In genomic region chr16:23537390-23537789, GRCh38 we compare ENCODE assay signal across 23 cellular contexts. TPM values are rescaled to one million over a fixed set of nuclear protein-coding genes. Genes with fewer than 3 reads are reported as not detected.
DNase-seq lines count a peak whose midpoint lies in the region; ATAC-seq and TF ChIP-seq lines count a peak whose summit lies in the region.
"Had no signal": no experiment of that assay in that cellular context is flagged by ENCODE, and none has a peak within 500 bp of the region (broad histone marks: within the 10 kb centered on the region; RNA-seq: fewer than 3 reads in every experiment).

No MANE protein-coding gene starts in this region.

- no peaks in the 10 kb centered on the region for H3K27me3 ChIP-seq in spleen (replicated peaks in 1 of 7)
- H3K27me3 ChIP-seq in naive thymus-derived CD4-positive, alpha-beta T cell (ENCODE audit: control insufficient read depth in 2 of 2, insufficient read depth in 2 of 2, low read length in 2 of 2) = no peaks in the 10 kb centered on the region
- H3K27me3 ChIP-seq: BLaER1 treated with 17β-estradiol and CSF1 and Interleukin-3, amounts not matched to agents 10 nM and 100 nM had no signal

- 72 to 91% (median 80%) methylated on average over 3 of the region's 3 CpGs for WGBS in spleen, 5 donors

- no peak for DNase-seq in activated CD4-positive, alpha-beta T cell treated with anti-CD3 and anti-CD28 coated beads for 36 hours
- no peak for DNase-seq in activated CD4-positive, alpha-beta T cell treated with anti-CD3 and anti-CD28 coated beads for 48 hours
- no peak for DNase-seq in WTC11 (ENCODE audit: low spot score)
- DNase-seq in epithelial cell of prostate (ENCODE audit: low read depth, low spot score) = no peak
- peak; percentile 1 for DNase-seq in spleen
- DNase-seq in activated CD8-positive, alpha-beta memory T cell treated with anti-CD3 and anti-CD28 coated beads, Interleukin-2, amount 50 U/mL, for 48 hours = no peak
- DNase-seq in naive thymus-derived CD4-positive, alpha-beta T cell = no peak
- DNase-seq: ACHN; CD4-positive, alpha-beta memory T cell; DMS 273 treated with DMSO at 0.1 percent for 48 hours; DMS79 treated with DMSO at 0.1 percent for 48 hours; Kasumi-1; NCI-H1694; NCI-H2081 treated with DMSO at 0.1 percent for 48 hours; NCI-H2171 treated with DMSO at 0.1 percent for 48 hours; NCI-H446; NCI-H526; Right ventricle myocardium superior had no signal

- TF ChIP-seq CTCF in WTC11 (IDR thresholded peaks at IDR 0.05) (no peak), spleen (IDR thresholded peaks at IDR 0.05 in 8 of 11, conservative IDR thresholded peaks at IDR 0.05 in 3 of 11) (no peak)

- no peaks in the 10 kb centered on the region for H3K9me3 Mint-ChIP-seq in activated CD4-positive, alpha-beta T cell treated with anti-CD3 and anti-CD28 coated beads for 36 hours (ENCODE audit: low read depth)
- H3K9me3 Mint-ChIP-seq in WTC11 = no peaks in the 10 kb centered on the region
- no peaks in the 10 kb centered on the region for H3K9me3 Mint-ChIP-seq in naive thymus-derived CD4-positive, alpha-beta T cell
- H3K9me3 Mint-ChIP-seq: CD4-positive, alpha-beta memory T cell; IgD-negative memory B cell had no signal

- no peaks in the 10 kb centered on the region for H3K9me3 ChIP-seq in spleen
- no peaks in the 10 kb centered on the region for H3K9me3 ChIP-seq in naive thymus-derived CD4-positive, alpha-beta T cell (ENCODE audit: control insufficient read depth in 2 of 3, low read length in 3 of 3)
- H3K9me3 ChIP-seq: BLaER1 treated with 17β-estradiol and CSF1 and Interleukin-3, amounts not matched to agents 10 nM and 100 nM; Caco-2 had no signal

- H3K27me3 Mint-ChIP-seq in activated CD4-positive, alpha-beta T cell treated with anti-CD3 and anti-CD28 coated beads for 36 hours = no peaks in the 10 kb centered on the region
- no peaks in the 10 kb centered on the region for H3K27me3 Mint-ChIP-seq in WTC11 (ENCODE audit: low read depth)
- H3K27me3 Mint-ChIP-seq in naive thymus-derived CD4-positive, alpha-beta T cell = no peaks in the 10 kb centered on the region
- H3K27me3 Mint-ChIP-seq: CD4-positive, alpha-beta memory T cell; IgD-negative memory B cell had no signal

- no peak overlapping the region for H3K4me3 ChIP-seq in spleen
- no peak overlapping the region for H3K4me3 ChIP-seq in naive thymus-derived CD4-positive, alpha-beta T cell (ENCODE audit: low read length)
- H3K4me3 ChIP-seq: BLaER1 treated with 17β-estradiol and CSF1 and Interleukin-3, amounts not matched to agents 10 nM and 100 nM had no signal

- POLR2A ChIA-PET in activated CD4-positive, alpha-beta T cell treated with anti-CD3 and anti-CD28 coated beads for 36 hours (lab: Charles Lee) = no interaction called here
- POLR2A ChIA-PET in WTC11 (lab: Charles Lee) = no interaction called here
- POLR2A ChIA-PET in naive thymus-derived CD4-positive, alpha-beta T cell (lab: Charles Lee) = no interaction called here

- no peak overlapping the region for H3K4me3 Mint-ChIP-seq in activated CD4-positive, alpha-beta T cell treated with anti-CD3 and anti-CD28 coated beads for 36 hours
- H3K4me3 Mint-ChIP-seq in WTC11 = no peak overlapping the region
- no peak overlapping the region for H3K4me3 Mint-ChIP-seq in naive thymus-derived CD4-positive, alpha-beta T cell
- H3K4me3 Mint-ChIP-seq: CD4-positive, alpha-beta memory T cell; IgD-negative memory B cell had no signal

- no peaks in the 10 kb centered on the region for H3K4me1 ChIP-seq in spleen
- no peaks in the 10 kb centered on the region for H3K4me1 ChIP-seq in naive thymus-derived CD4-positive, alpha-beta T cell (ENCODE audit: control insufficient read depth in 2 of 2, insufficient read depth in 2 of 2, low read length in 2 of 2)
- H3K4me1 ChIP-seq: Caco-2 had no signal

- CTCF ChIA-PET in activated CD4-positive, alpha-beta T cell treated with anti-CD3 and anti-CD28 coated beads for 36 hours (lab: Charles Lee) = interaction anchor here (0.9 to 1.2 kb wide), 2 partner anchors 33 to 499 kb away, joined by 3 read pairs; no protein-coding TSS in a partner anchor
- CTCF ChIA-PET in WTC11 (lab: Charles Lee) = interaction anchor here (0.6 to 0.8 kb wide), 2 partner anchors 37 to 190 kb away, joined by 3 read pairs; no protein-coding TSS in a partner anchor
- CTCF ChIA-PET in naive thymus-derived CD4-positive, alpha-beta T cell (lab: Charles Lee) = no interaction called here

- peak overlapping the region; percentile 47 for H3K27ac Mint-ChIP-seq in activated CD4-positive, alpha-beta T cell treated with anti-CD3 and anti-CD28 coated beads for 36 hours
- H3K27ac Mint-ChIP-seq in WTC11 = no peak overlapping the region
- no peak overlapping the region for H3K27ac Mint-ChIP-seq in naive thymus-derived CD4-positive, alpha-beta T cell
- H3K27ac Mint-ChIP-seq: IgD-negative memory B cell had no signal

- H3K27ac ChIP-seq in epithelial cell of prostate (peak overlapping the region; percentile 82), spleen (no peak overlapping the region)
- no peak overlapping the region for H3K27ac ChIP-seq in naive thymus-derived CD4-positive, alpha-beta T cell (ENCODE audit: low read depth, low read length)
- H3K27ac ChIP-seq: 22Rv1 had no signal

- ATAC-seq in activated CD4-positive, alpha-beta T cell treated with anti-CD3 and anti-CD28 coated beads for 36 hours = no peak
- ATAC-seq in WTC11 (no peak), GM18868 (IDR thresholded peaks at IDR 0.05; ENCODE audit: unreplicated experiment) (no peak)
- no peak for ATAC-seq in naive thymus-derived CD4-positive, alpha-beta T cell

- intact Hi-C loops in activated CD4-positive, alpha-beta T cell treated with anti-CD3 and anti-CD28 coated beads for 36 hours (cut with DNase I, micrococcal nuclease) = no loop called here
- intact Hi-C loops in spleen (cut with DNase I; ENCODE audit: low total_unique reads) = no loop called here
- intact Hi-C loops in naive thymus-derived CD4-positive, alpha-beta T cell (cut with micrococcal nuclease) = no loop called here

- H3K36me3 Mint-ChIP-seq in activated CD4-positive, alpha-beta T cell treated with anti-CD3 and anti-CD28 coated beads for 36 hours (ENCODE audit: low read depth) = peaks cover 32% of the 10 kb centered on the region
- peaks cover 49% of the 10 kb centered on the region for H3K36me3 Mint-ChIP-seq in WTC11
- H3K36me3 Mint-ChIP-seq in naive thymus-derived CD4-positive, alpha-beta T cell = peaks cover 0 to 25% (median 4%) of the 10 kb centered on the region in 5 donors

- H3K36me3 ChIP-seq in spleen = peaks cover 0 to 99% (median 57%) of the 10 kb centered on the region in 6 donors
- H3K36me3 ChIP-seq in naive thymus-derived CD4-positive, alpha-beta T cell (ENCODE audit: control insufficient read depth in 2 of 3, insufficient read depth in 3 of 3, low read length in 3 of 3) = peaks cover 0 to 70% (median 0%) of the 10 kb centered on the region in 3 experiments

- no peak for TF ChIP-seq POLR2A in spleen (IDR thresholded peaks at IDR 0.05)

- H3K4me1 Mint-ChIP-seq in activated CD4-positive, alpha-beta T cell treated with anti-CD3 and anti-CD28 coated beads for 36 hours = peaks cover 10% of the 10 kb centered on the region
- no peaks in the 10 kb centered on the region for H3K4me1 Mint-ChIP-seq in WTC11
- peaks cover 0 to 2% (median 0%) of the 10 kb centered on the region in 7 donors for H3K4me1 Mint-ChIP-seq in naive thymus-derived CD4-positive, alpha-beta T cell
- H3K4me1 Mint-ChIP-seq: IgD-negative memory B cell had no signal

TF ChIP-seq in WTC11, 78 proteins besides CTCF, POLR2A, EP300 and RAD21:
- TF ChIP-seq ZMAT4 (CRISPR knock-in tag; IDR thresholded peaks at IDR 0.05) (no peak), GABPB1 (CRISPR knock-in tag; IDR thresholded peaks at IDR 0.05) (peak; percentile 64; the same call in 1 of the 2 replicates)

RNA-seq across cellular contexts. Expression of gene EARS2, which starts 19.8 kb away (rescaled TPM):
- total RNA-seq in activated CD4-positive, alpha-beta T cell treated with anti-CD3 and anti-CD28 coated beads for 36 hours = 10 to 100 TPM; 26.6 to 31.9 TPM
- total RNA-seq in WTC11 (2021) = 47.9 to 55.9 TPM (median 53.5 TPM) in 3 replicates
- total RNA-seq in spleen = 10 to 100 TPM; 10.7 to 21.8 (median 19.3) TPM
- polyA plus RNA-seq in spleen = 10 to 100 TPM in 1 of 3 donors, 1 to 10 TPM in 2; 9.8 to 10.0 (median 9.9) TPM
- 10 to 100 TPM; 10.6 to 19.2 (median 15.1) TPM for total RNA-seq in naive thymus-derived CD4-positive, alpha-beta T cell
- 10 to 100 TPM; 14.0 to 15.7 TPM for polyA plus RNA-seq in naive thymus-derived CD4-positive, alpha-beta T cell

RNA-seq across cellular contexts. Expression of gene UBFD1, which starts 20.1 kb away (rescaled TPM):
- total RNA-seq in activated CD4-positive, alpha-beta T cell treated with anti-CD3 and anti-CD28 coated beads for 36 hours = 10 to 100 TPM; 56.8 to 57.2 TPM
- total RNA-seq in WTC11 (2021) = 109 to 128 TPM (median 115 TPM) in 3 replicates
- total RNA-seq in spleen = 10 to 100 TPM; 39.0 to 63.7 (median 43.4) TPM
- polyA plus RNA-seq in spleen = 1 to 10 TPM; 4.2 to 9.1 (median 6.5) TPM
- 10 to 100 TPM; 43.4 to 54.4 (median 51.0) TPM for total RNA-seq in naive thymus-derived CD4-positive, alpha-beta T cell
- 10 to 100 TPM in 1 of 2 donors, 1 to 10 TPM in 1; 8.3 to 16.7 TPM for polyA plus RNA-seq in naive thymus-derived CD4-positive, alpha-beta T cell

RNA-seq across cellular contexts. Expression of gene GGA2, which starts 27.1 kb away (rescaled TPM):
- 100 to 1,000 TPM in 1 of 2 experiments, 10 to 100 TPM in 1; 86.7 to 114 TPM for total RNA-seq in activated CD4-positive, alpha-beta T cell treated with anti-CD3 and anti-CD28 coated beads for 36 hours
- total RNA-seq in WTC11 (2021) (107 to 122 TPM (median 122 TPM) in 3 replicates), spleen (100 to 1,000 TPM; 131 to 179 (median 152) TPM)
- 10 to 100 TPM; 49.4 to 57.2 (median 56.6) TPM for polyA plus RNA-seq in spleen
- 100 to 1,000 TPM in 4 of 5 experiments, 10 to 100 TPM in 1; 99.3 to 138 (median 104) TPM for total RNA-seq in naive thymus-derived CD4-positive, alpha-beta T cell
- polyA plus RNA-seq in naive thymus-derived CD4-positive, alpha-beta T cell = 10 to 100 TPM; 41.7 to 44.6 TPM

RNA-seq across cellular contexts. Expression of gene NDUFAB1, which starts 58.7 kb away (rescaled TPM):
- total RNA-seq in activated CD4-positive, alpha-beta T cell treated with anti-CD3 and anti-CD28 coated beads for 36 hours = 100 to 1,000 TPM in 1 of 2 experiments, 10 to 100 TPM in 1; 81.5 to 158 TPM
- total RNA-seq in WTC11 (2021) (146 to 189 TPM (median 156 TPM) in 3 replicates), spleen (10 to 100 TPM; 40.1 to 91.0 (median 49.0) TPM)
- polyA plus RNA-seq in spleen = 100 to 1,000 TPM in 1 of 3 donors, 10 to 100 TPM in 2; 71.7 to 140 (median 98.1) TPM
- total RNA-seq in naive thymus-derived CD4-positive, alpha-beta T cell = 10 to 100 TPM; 24.2 to 85.3 (median 38.2) TPM
- polyA plus RNA-seq in naive thymus-derived CD4-positive, alpha-beta T cell = 100 to 1,000 TPM; 167 to 209 TPM
